ENCODE assay signal across 9 cellular contexts in genomic region chr2:67260348-67261277, GRCh38.
A peak's percentile ranks its signal among the peaks of the same experiment; 100 is the strongest.
DNase-seq lines count a peak whose midpoint lies in the region; TF ChIP-seq lines count a peak whose summit lies in the region.
"Had no signal": no experiment of that assay in that cellular context is flagged by ENCODE, and none has a peak within 500 bp of the region (broad histone marks: within the 10 kb centered on the region; RNA-seq: fewer than 3 reads in every experiment).

No MANE protein-coding gene starts in this region.

- H3K4me3 Mint-ChIP-seq in mesothelial cell of epicardium = no peak overlapping the region
- H3K4me3 Mint-ChIP-seq: B cell had no signal

- peaks cover 9% of the 10 kb centered on the region for H3K4me1 Mint-ChIP-seq in mesothelial cell of epicardium
- H3K4me1 Mint-ChIP-seq: B cell had no signal

- no peaks in the 10 kb centered on the region for H3K36me3 Mint-ChIP-seq in mesothelial cell of epicardium

- H3K4me3 ChIP-seq in epithelial cell of esophagus (ENCODE audit: low read length) = no peak overlapping the region

- DNase-seq in A172 (ENCODE audit: low spot score) (peak; percentile 93), NCI-H226 (peak; percentile 91), epithelial cell of esophagus (ENCODE audit: low read depth) (peak; percentile 72), mesothelial cell of epicardium (ENCODE audit: low spot score in 2 of 2, unreplicated experiment in 2 of 2) (no peak), UCSD-AML1 (lab: John Stamatoyannopoulos, UW; ENCODE audit: unreplicated experiment) (no peak), NCI-H1436 (lab: John Stamatoyannopoulos, UW) (no peak), DMS79 treated with DMSO at 0.1 percent for 48 hours (lab: John Stamatoyannopoulos, UW) (no peak)
- no peak for DNase-seq in activated CD4-positive, alpha-beta T cell treated with anti-CD3 and anti-CD28 coated beads for 1 hour

- no peak for TF ChIP-seq CTCF in epithelial cell of esophagus (IDR thresholded peaks at IDR 0.05; ENCODE audit: insufficient read depth, low read depth, low read length, missing control alignments)
- no peak for TF ChIP-seq CTCF in mesothelial cell of epicardium (IDR thresholded peaks at IDR 0.05; ENCODE audit: unreplicated experiment)

- no peaks in the 10 kb centered on the region for H3K27me3 Mint-ChIP-seq in mesothelial cell of epicardium (ENCODE audit: low read depth)
- H3K27me3 Mint-ChIP-seq: B cell had no signal

- H3K27ac Mint-ChIP-seq in mesothelial cell of epicardium = peak overlapping the region; percentile 33
- H3K27ac Mint-ChIP-seq: B cell had no signal

- H3K9me3 Mint-ChIP-seq in mesothelial cell of epicardium = no peaks in the 10 kb centered on the region

Comparison
In these comparisons a context has a peak if more than half of its experiments do, and no peak if none do; other contexts are left out.
1. DNase-seq: peak in A172 (single experiment), NCI-H226 (single experiment) and epithelial cell of esophagus (single experiment); none in mesothelial cell of epicardium (0 of 2), UCSD-AML1 (single experiment), NCI-H1436 (single experiment), DMS79 treated with DMSO at 0.1 percent for 48 hours (single experiment) and activated CD4-positive, alpha-beta T cell treated with anti-CD3 and anti-CD28 coated beads for 1 hour (single experiment).